Comparison of ENCODE assay signal across 15 cellular contexts in the genomic region with DNA sequence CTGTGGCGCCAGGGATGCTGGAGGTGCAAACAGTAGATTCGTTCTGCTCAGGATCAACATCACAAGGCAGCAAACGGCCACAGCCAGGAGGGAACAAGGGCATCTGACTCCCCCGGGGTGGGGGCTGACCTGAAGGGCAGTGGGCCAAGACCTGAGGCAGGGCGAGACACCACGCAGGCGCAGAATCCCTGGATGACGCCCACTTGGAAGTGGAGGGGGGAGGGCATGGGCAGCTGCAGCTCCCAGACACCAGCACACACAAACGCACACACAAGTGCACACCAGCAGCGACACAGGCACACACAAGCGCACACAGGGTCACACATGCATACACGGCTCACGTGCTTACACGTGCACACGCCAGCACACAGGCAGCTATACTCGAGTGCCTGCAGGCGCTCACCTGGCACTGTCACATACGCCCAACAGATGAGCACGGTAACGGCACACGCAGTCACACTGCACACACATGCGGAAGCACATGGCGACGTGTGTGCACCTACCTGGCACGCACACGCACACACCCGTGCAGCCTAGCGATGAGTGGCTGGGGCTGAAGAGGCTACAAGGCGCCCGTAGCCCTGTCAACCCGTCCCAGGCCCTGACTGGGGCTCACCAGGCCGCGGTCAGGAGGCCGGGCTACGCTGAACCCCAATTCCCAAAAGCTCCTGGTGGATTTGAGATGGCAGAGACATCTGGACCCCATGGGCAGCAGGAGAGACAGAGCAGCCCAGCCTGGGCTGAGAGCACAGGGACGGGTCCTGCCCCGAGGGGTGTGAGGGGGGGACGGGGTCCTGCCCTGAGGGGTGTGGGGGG. TPM values are rescaled to one million over a fixed set of nuclear protein-coding genes. Genes with fewer than 3 reads are reported as not detected.
DNase-seq lines count a peak whose midpoint lies in the region; ATAC-seq, FAIRE-seq and TF ChIP-seq lines count a peak whose summit lies in the region.
"Had no signal": no experiment of that assay in that cellular context is flagged by ENCODE, and none has a peak within 500 bp of the region (broad histone marks: within the 10 kb centered on the region; RNA-seq: fewer than 3 reads in every experiment).

No MANE protein-coding gene starts in this region.

- H3K18ac ChIP-seq in trophoblast cell (ENCODE audit: low read length) = no peak overlapping the region

- no peak for TF ChIP-seq EP300 in GM12878 (IDR thresholded peaks at IDR 0.05; ENCODE audit: borderline replicate concordance in 1 of 2, control insufficient read depth in 1 of 2, low read depth in 2 of 2, low read length in 2 of 2)

- H3K14ac ChIP-seq in trophoblast cell (ENCODE audit: low read length) = no peak overlapping the region

- H4K8ac ChIP-seq in trophoblast cell (ENCODE audit: low read depth, low read length) = no peak overlapping the region

- 72% methylated on average over 35 of the region's 38 CpGs for WGBS in GM12878 (ENCODE audit: insufficient coverage, insufficient replicate concordance, low lambda C conversion rate, missing lambda C conversion rate)
- no CpG with 5 or more reads among the region's 38 CpGs for WGBS in trophoblast cell (ENCODE audit: extremely low coverage, insufficient coverage, insufficient read length)

- no peak overlapping the region for H4K91ac ChIP-seq in trophoblast cell (ENCODE audit: low read depth, low read length)

- intact Hi-C loops in GM12878 (cut with micrococcal nuclease; ENCODE audit: unreplicated experiment) = no loop called here

- SMC1A ChIA-PET in GM12878 (lab: Charles Lee; ENCODE audit: uncharacterized antibody, unreplicated experiment) = no interaction called here

- no peaks in the 10 kb centered on the region for H3K79me1 ChIP-seq in trophoblast cell (ENCODE audit: low read length)

- H3K36me3 ChIP-seq in GM12878 (ENCODE audit: control insufficient read depth in 2 of 2, insufficient read depth in 2 of 2, low read length in 1 of 2) = no peaks in the 10 kb centered on the region
- no peaks in the 10 kb centered on the region for H3K36me3 ChIP-seq in trophoblast cell (ENCODE audit: control insufficient read depth in 1 of 2, insufficient read depth in 2 of 2, low read length in 2 of 2)
- H3K36me3 ChIP-seq: sigmoid colon had no signal

- H3K9me3 ChIP-seq in GM12878 (replicated peaks; ENCODE audit: control insufficient read depth, insufficient read depth, low read length) = no peaks in the 10 kb centered on the region; the same call in 2 of the 3 replicates
- peaks cover 7% of the 10 kb centered on the region for H3K9me3 ChIP-seq in trophoblast cell (ENCODE audit: insufficient read depth, low read depth, low read length)
- H3K9me3 ChIP-seq: sigmoid colon had no signal

- RAD21 ChIA-PET in GM12878 (lab: Charles Lee; ENCODE audit: unreplicated experiment) = no interaction called here

- no peak overlapping the region for H2BK12ac ChIP-seq in trophoblast cell (ENCODE audit: low read length)

- no peak for TF ChIP-seq RAD21 in GM12878 (IDR thresholded peaks at IDR 0.05; ENCODE audit: insufficient read depth, low read depth, low read length)

- no peak for FAIRE-seq in GM12878 (lab: Jason Lieb, UNC)
- FAIRE-seq: GM19239 had no signal

- no TSS peak for BruUV-seq in GM12878 (replicated peaks; lab: Mats Ljungman, UMichigan)

- no peak overlapping the region for H3K4ac ChIP-seq in trophoblast cell (ENCODE audit: low read depth, low read length)

- H3K27ac ChIP-seq in GM12878 (ENCODE audit: control insufficient read depth, insufficient read depth) (no peak overlapping the region), trophoblast cell (ENCODE audit: low read depth, low read length) (no peak overlapping the region)
- H3K27ac ChIP-seq: sigmoid colon had no signal

- in situ Hi-C loops in GM12878 (cut with MboI) = no loop called here

- no peak overlapping the region for H4K12ac ChIP-seq in trophoblast cell (ENCODE audit: low read depth, low read length)

- no peak overlapping the region for H2BK120ac ChIP-seq in trophoblast cell (ENCODE audit: insufficient read depth, low read length, poor library complexity)

- H3K4me2 ChIP-seq in GM12878 (ENCODE audit: control insufficient read depth, insufficient read depth) (no peak overlapping the region), trophoblast cell (ENCODE audit: low read length) (no peak overlapping the region)

- H3K27me3 ChIP-seq in GM12878 (replicated peaks in 1 of 2; ENCODE audit: control insufficient read depth in 2 of 2, insufficient read depth in 2 of 2, low read length in 1 of 2) (no peaks in the 10 kb centered on the region), trophoblast cell (ENCODE audit: insufficient read depth, low read length) (no peaks in the 10 kb centered on the region)

- no peaks in the 10 kb centered on the region for H3K4me1 ChIP-seq in GM12878 (ENCODE audit: control insufficient read depth, insufficient read depth, low read length)
- H3K4me1 ChIP-seq in trophoblast cell (ENCODE audit: control insufficient read depth in 1 of 2, insufficient read depth in 2 of 2, low read length in 2 of 2) = no peaks in the 10 kb centered on the region

- POLR2A ChIA-PET in GM12878 (lab: Charles Lee) = no interaction called here

- no peak overlapping the region for H2AFZ ChIP-seq in GM12878 (ENCODE audit: control insufficient read depth, low read depth, low read length)
- H2AFZ ChIP-seq in trophoblast cell (ENCODE audit: insufficient read depth, low read length, poor library complexity) = no peak overlapping the region

- H3K9ac ChIP-seq in GM12878 (ENCODE audit: control insufficient read depth, insufficient read depth, low read length) (no peak overlapping the region), trophoblast cell (ENCODE audit: low read length) (no peak overlapping the region)

- no peak for TF ChIP-seq CTCF in GM12878 (IDR thresholded peaks at IDR 0.05 in 2 of 3, conservative IDR thresholded peaks at IDR 0.05 in 1 of 3; ENCODE audit: control insufficient read depth in 2 of 3, extremely low read depth in 1 of 3, insufficient read depth in 1 of 3, low read depth in 3 of 3, low read length in 3 of 3)

- H4K20me1 ChIP-seq in GM12878 (ENCODE audit: control insufficient read depth, insufficient read depth) = no peaks in the 10 kb centered on the region

- no peaks in the 10 kb centered on the region for H3K79me2 ChIP-seq in GM12878 (ENCODE audit: control insufficient read depth, insufficient read depth, low read length)
- H3K79me2 ChIP-seq in trophoblast cell (ENCODE audit: control insufficient read depth, insufficient read depth, low read length, poor library complexity) = no peaks in the 10 kb centered on the region

- CTCF ChIA-PET in GM12878 (lab: Yijun Ruan, JAX) = no interaction called here

- ATAC-seq in GM12878 (no peak), HG02852 (IDR thresholded peaks at IDR 0.05; ENCODE audit: unreplicated experiment) (no peak), GM21526 (IDR thresholded peaks at IDR 0.05; ENCODE audit: low FRiP score, unreplicated experiment) (no peak)
- ATAC-seq: CD8-positive, alpha-beta T cell; left colon had no signal

- no peak overlapping the region for H2BK5ac ChIP-seq in trophoblast cell (ENCODE audit: low read depth, low read length, poor library complexity)

- no peak overlapping the region for H2AK5ac ChIP-seq in trophoblast cell (ENCODE audit: low read length)

- TF ChIP-seq POLR2A in GM12878 (IDR thresholded peaks at IDR 0.05; ENCODE audit: low read depth, low read length) = no peak

- H3K23ac ChIP-seq in trophoblast cell (ENCODE audit: low read length) = no peak overlapping the region

- DNase-seq in NCI-H2107 treated with DMSO at 0.1 percent for 48 hours (lab: John Stamatoyannopoulos, UW; ENCODE audit: unreplicated experiment) (peak; percentile 16), NCI-H2107 (lab: John Stamatoyannopoulos, UW) (no peak), NCI-H1417 treated with DMSO at 0.1 percent for 48 hours (lab: John Stamatoyannopoulos, UW) (peak; percentile 51), GM12878 (ENCODE audit: low read depth, low spot score) (no peak), trophoblast cell (no peak), kidney tubule cell (ENCODE audit: low spot score) (no peak)
- DNase-seq: ACHN; activated CD4-positive, alpha-beta T cell treated with anti-CD3 and anti-CD28 coated beads, Interleukin-2, amount 10 ng/mL, durations not matched to agents 7 days and 5 days; CD8-positive, alpha-beta T cell; sigmoid colon; stimulated activated CD4-positive, alpha-beta T cell treated with anti-CD3 and anti-CD28 coated beads, Interleukin-4, amount 100 ng/mL, for 24 hours had no signal

- no peak overlapping the region for H3K4me3 ChIP-seq in GM12878
- peak overlapping the region; percentile 4 for H3K4me3 ChIP-seq in trophoblast cell (ENCODE audit: low read depth, low read length)
- H3K4me3 ChIP-seq: sigmoid colon had no signal

RNA-seq across cellular contexts. Expression of a gene that starts 5.5 kb away (rescaled TPM):
- not detected in 2 replicates for total RNA-seq in GM12878 (2013; cell fraction: nucleolus; rRNA removed)
- total RNA-seq in GM12878 (2014; rRNA removed) (not detected in 2 replicates), GM12878 (2014; rRNA removed; fragmentation: Illumina TruSeq; extraction: Trizol) (not detected in 2 replicates), GM12878 (2021) (not detected in 2 replicates)
- polyA plus RNA-seq in GM12878 (2011; ENCODE audit: low read depth) = not detected
- polyA plus RNA-seq in GM12878 (2011; rRNA removed) (not detected in 2 replicates), GM12878 (2014; fragmentation: Illumina TruSeq; extraction: Trizol) (not detected in 2 replicates), GM12878 (2014; fragmentation: Nextera tagmentation; extraction: Ambion mirVana) (not detected), GM12878 (2014; rRNA removed) (0.03 TPM in 1 of 2 replicates, not detected in the other), GM12878 (2016; fragmentation: Nextera tagmentation; extraction: Ambion mirVana) (not detected)
- 0.01 TPM in 1 of 2 replicates, not detected in the other for polyA plus RNA-seq in GM12878 (2011; cell fraction: cytosol; rRNA removed)
- 0.04 and 0.13 TPM in 2 replicates for polyA plus RNA-seq in GM12878 (2011; cell fraction: nucleus; rRNA removed)
- 0.03 TPM in 1 of 2 replicates, not detected in the other for polyA plus RNA-seq in GM12878 (2012)
- polyA minus RNA-seq in GM12878 (2011; rRNA and poly(A)+ RNA removed) = not detected in 2 replicates
- not detected in 2 replicates for polyA minus RNA-seq in GM12878 (2011; cell fraction: cytosol; rRNA and poly(A)+ RNA removed)
- not detected in 2 replicates for polyA minus RNA-seq in GM12878 (2011; cell fraction: nucleus; rRNA and poly(A)+ RNA removed)
- 1.4 and 1.7 TPM in 2 replicates for polyA plus RNA-seq in trophoblast cell (2013)
- total RNA-seq: activated CD4-positive, alpha-beta T cell treated with anti-CD3 and anti-CD28 coated beads, Interleukin-2, amount 10 ng/mL, durations not matched to agents 7 days and 5 days; CD8-positive, alpha-beta T cell had no signal

RNA-seq across cellular contexts. Expression of a gene that starts 57.4 kb away (rescaled TPM):
- not detected in 2 replicates for total RNA-seq in GM12878 (2013; cell fraction: nucleolus; rRNA removed)
- total RNA-seq in GM12878 (2014; rRNA removed) (not detected in 2 replicates), GM12878 (2014; rRNA removed; fragmentation: Illumina TruSeq; extraction: Trizol) (not detected in 2 replicates), GM12878 (2021) (0.08 TPM in 1 of 2 replicates, not detected in the other)
- polyA plus RNA-seq in GM12878 (2011; ENCODE audit: low read depth) = not detected
- polyA plus RNA-seq in GM12878 (2011; rRNA removed) (not detected in 2 replicates), GM12878 (2014; fragmentation: Illumina TruSeq; extraction: Trizol) (not detected in 2 replicates), GM12878 (2014; fragmentation: Nextera tagmentation; extraction: Ambion mirVana) (not detected), GM12878 (2014; rRNA removed) (not detected in 2 replicates), GM12878 (2016; fragmentation: Nextera tagmentation; extraction: Ambion mirVana) (not detected)
- polyA plus RNA-seq in GM12878 (2011; cell fraction: cytosol; rRNA removed) = not detected in 2 replicates
- not detected in 2 replicates for polyA plus RNA-seq in GM12878 (2011; cell fraction: nucleus; rRNA removed)
- not detected in 2 replicates for polyA plus RNA-seq in GM12878 (2012)
- polyA minus RNA-seq in GM12878 (2011; rRNA and poly(A)+ RNA removed) = not detected in 2 replicates
- polyA minus RNA-seq in GM12878 (2011; cell fraction: cytosol; rRNA and poly(A)+ RNA removed) = not detected in 2 replicates
- not detected in 2 replicates for polyA minus RNA-seq in GM12878 (2011; cell fraction: nucleus; rRNA and poly(A)+ RNA removed)
- 18.7 and 19.2 TPM in 2 replicates for polyA plus RNA-seq in trophoblast cell (2013)
- total RNA-seq: activated CD4-positive, alpha-beta T cell treated with anti-CD3 and anti-CD28 coated beads, Interleukin-2, amount 10 ng/mL, durations not matched to agents 7 days and 5 days had no signal

RNA-seq across cellular contexts. Expression of a gene that starts 58.8 kb away (rescaled TPM):
- total RNA-seq in GM12878 (2013; cell fraction: nucleolus; rRNA removed) = 36.8 and 37.2 TPM in 2 replicates
- total RNA-seq in GM12878 (2014; rRNA removed) (9.8 and 11.6 TPM in 2 replicates), GM12878 (2014; rRNA removed; fragmentation: Illumina TruSeq; extraction: Trizol) (4.6 and 6.8 TPM in 2 replicates), GM12878 (2021) (22.2 and 23.6 TPM in 2 replicates)
- polyA plus RNA-seq in GM12878 (2011; ENCODE audit: low read depth) = 2.4 TPM
- polyA plus RNA-seq in GM12878 (2011; rRNA removed) (6.5 and 11.6 TPM in 2 replicates), GM12878 (2014; fragmentation: Illumina TruSeq; extraction: Trizol) (10.9 and 12.5 TPM in 2 replicates), GM12878 (2014; fragmentation: Nextera tagmentation; extraction: Ambion mirVana) (under 1 TPM; 0.48 to 0.60 TPM), GM12878 (2014; rRNA removed) (14.9 and 20.6 TPM in 2 replicates), GM12878 (2016; fragmentation: Nextera tagmentation; extraction: Ambion mirVana) (10 to 100 TPM; 14.6 to 18.4 TPM)
- 10.5 and 10.7 TPM in 2 replicates for polyA plus RNA-seq in GM12878 (2011; cell fraction: cytosol; rRNA removed)
- 35.7 and 51.2 TPM in 2 replicates for polyA plus RNA-seq in GM12878 (2011; cell fraction: nucleus; rRNA removed)
- polyA plus RNA-seq in GM12878 (2012) = 25.2 and 25.4 TPM in 2 replicates
- polyA minus RNA-seq in GM12878 (2011; rRNA and poly(A)+ RNA removed) = 18.1 and 23.6 TPM in 2 replicates
- polyA minus RNA-seq in GM12878 (2011; cell fraction: cytosol; rRNA and poly(A)+ RNA removed) = 5.6 and 9.2 TPM in 2 replicates
- 10.2 and 27.7 TPM in 2 replicates for polyA minus RNA-seq in GM12878 (2011; cell fraction: nucleus; rRNA and poly(A)+ RNA removed)
- polyA plus RNA-seq in trophoblast cell (2013) = 38.2 and 39.1 TPM in 2 replicates

Comparison
In these comparisons a context has a peak if more than half of its experiments do, and no peak if none do; other contexts are left out.
1. DNase-seq: peak in NCI-H2107 treated with DMSO at 0.1 percent for 48 hours (single experiment) and NCI-H1417 treated with DMSO at 0.1 percent for 48 hours (single experiment); none in NCI-H2107 (single experiment), GM12878 (single experiment), trophoblast cell (0 of 2) and kidney tubule cell (single experiment).